ENCODE assay signal across 1 cellular context in genomic region chrX:130166503-130166777, GRCh38.
TF ChIP-seq lines count a peak whose summit lies in the region.

No MANE protein-coding gene starts in this region.

TF ChIP-seq in IMR-90, 13 proteins besides CTCF, POLR2A, EP300 and RAD21 (continued from another document):
- TF ChIP-seq BHLHE40 (IDR thresholded peaks at IDR 0.05; ENCODE audit: low read depth, low read length), result no peak
